In genomic region chr2:37802899-37803379, GRCh38 we compare ENCODE assay signal across 11 cellular contexts.
DNase-seq lines count a peak whose midpoint lies in the region; ATAC-seq, FAIRE-seq and TF ChIP-seq lines count a peak whose summit lies in the region.
"Had no signal": no experiment of that assay in that cellular context is flagged by ENCODE, and none has a peak within 500 bp of the region (broad histone marks: within the 10 kb centered on the region; RNA-seq: fewer than 3 reads in every experiment).

No MANE protein-coding gene starts in this region.

- H3K4me3 ChIP-seq in LNCaP clone FGC (ENCODE audit: low read depth, low read length): no peak overlapping the region
- no peak overlapping the region for H3K4me3 ChIP-seq in bronchial epithelial cell (ENCODE audit: low read depth, low read length)
- H3K4me3 ChIP-seq in mucosa of descending colon: no peak overlapping the region
- H3K4me3 ChIP-seq: adrenal gland, Peyer's patch had no signal

- H3K9me3 Mint-ChIP-seq in activated T-cell treated with anti-CD3 and anti-CD28 coated beads, Interleukin-2, amount 50 U/mL, for 24 hours: peaks cover 3% of the 10 kb centered on the region
- peaks cover 27% of the 10 kb centered on the region for H3K9me3 Mint-ChIP-seq in nephron progenitor cell

- no peaks in the 10 kb centered on the region for H3K9me3 ChIP-seq in mucosa of descending colon
- H3K9me3 ChIP-seq: adrenal gland, Peyer's patch had no signal

- peaks cover 2% of the 10 kb centered on the region for H3K4me1 ChIP-seq in mucosa of descending colon (ENCODE audit: low read depth)
- H3K4me1 ChIP-seq: adrenal gland had no signal

- H3K36me3 ChIP-seq in bronchial epithelial cell (ENCODE audit: control insufficient read depth, insufficient read depth, low read length) (no peaks in the 10 kb centered on the region), mucosa of descending colon (ENCODE audit: low read depth) (no peaks in the 10 kb centered on the region)
- H3K36me3 ChIP-seq: adrenal gland, Peyer's patch had no signal

- peak; percentile 33 for DNase-seq in COLO829 (ENCODE audit: low spot score)
- DNase-seq in LNCaP clone FGC (ENCODE audit: low read depth): peak; percentile 67
- DNase-seq in bronchial epithelial cell (ENCODE audit: low read depth): peak; percentile 94
- DNase-seq in mucosa of descending colon: no peak
- DNase-seq in activated effector memory CD4-positive, alpha-beta T cell treated with Interleukin-2 at 50 U/mL for 16 hours: no peak
- no peak for DNase-seq in stimulated activated CD4-positive, alpha-beta T cell treated with anti-CD3 and anti-CD28 coated beads, Interleukin-2, amount 100 ng/mL, for 24 hours
- no peak for DNase-seq in activated T-cell treated with anti-CD3 and anti-CD28 coated beads, Interleukin-2, amount 50 U/mL, for 24 hours
- DNase-seq in nephron progenitor cell: no peak
- DNase-seq: activated CD4-positive, alpha-beta T cell treated with anti-CD3 and anti-CD28 coated beads, Interleukin-2, amount 50 U/mL, for 4 hours; adrenal gland; Peyer's patch had no signal

- H3K27me3 ChIP-seq in bronchial epithelial cell (ENCODE audit: control insufficient read depth, insufficient read depth, low read length): no peaks in the 10 kb centered on the region
- H3K27me3 ChIP-seq: adrenal gland, Peyer's patch had no signal

- ATAC-seq in mucosa of descending colon: peak; percentile 89

- no peaks in the 10 kb centered on the region for H3K4me1 Mint-ChIP-seq in activated T-cell treated with anti-CD3 and anti-CD28 coated beads, Interleukin-2, amount 50 U/mL, for 24 hours (ENCODE audit: low read depth)
- H3K4me1 Mint-ChIP-seq in nephron progenitor cell: no peaks in the 10 kb centered on the region

- TF ChIP-seq CTCF in LNCaP clone FGC (IDR thresholded peaks at IDR 0.05; ENCODE audit: control insufficient read depth, extremely low read depth, insufficient read depth): no peak
- TF ChIP-seq CTCF in bronchial epithelial cell (IDR thresholded peaks at IDR 0.05; ENCODE audit: insufficient read depth, low read length, severe bottlenecking): no peak
- TF ChIP-seq CTCF in mucosa of descending colon (IDR thresholded peaks at IDR 0.05): no peak
- no peak for TF ChIP-seq CTCF in nephron progenitor cell (IDR thresholded peaks at IDR 0.05)

- no peaks in the 10 kb centered on the region for H3K36me3 Mint-ChIP-seq in activated T-cell treated with anti-CD3 and anti-CD28 coated beads, Interleukin-2, amount 50 U/mL, for 24 hours (ENCODE audit: low read depth)
- no peaks in the 10 kb centered on the region for H3K36me3 Mint-ChIP-seq in nephron progenitor cell (ENCODE audit: low read depth)

- no peak overlapping the region for H3K4me3 Mint-ChIP-seq in activated T-cell treated with anti-CD3 and anti-CD28 coated beads, Interleukin-2, amount 50 U/mL, for 24 hours
- no peak overlapping the region for H3K4me3 Mint-ChIP-seq in nephron progenitor cell

- no peak for FAIRE-seq in bronchial epithelial cell (lab: Jason Lieb, UNC)

- no peaks in the 10 kb centered on the region for H3K27me3 Mint-ChIP-seq in activated T-cell treated with anti-CD3 and anti-CD28 coated beads, Interleukin-2, amount 50 U/mL, for 24 hours
- H3K27me3 Mint-ChIP-seq in nephron progenitor cell (ENCODE audit: low read depth, poor library complexity): peaks cover 5% of the 10 kb centered on the region

- H3K27ac Mint-ChIP-seq in activated T-cell treated with anti-CD3 and anti-CD28 coated beads, Interleukin-2, amount 50 U/mL, for 24 hours: no peak overlapping the region
- H3K27ac Mint-ChIP-seq in nephron progenitor cell: no peak overlapping the region

- intact Hi-C loops in mucosa of descending colon (cut with DNase I, micrococcal nuclease): no loop called here

Comparison
In these comparisons a context has a peak if more than half of its experiments do, and no peak if none do; other contexts are left out.
1. DNase-seq: peak in COLO829 (single experiment), LNCaP clone FGC (single experiment) and bronchial epithelial cell (single experiment); none in mucosa of descending colon (0 of 3), activated effector memory CD4-positive, alpha-beta T cell treated with Interleukin-2 at 50 U/mL for 16 hours (single experiment), stimulated activated CD4-positive, alpha-beta T cell treated with anti-CD3 and anti-CD28 coated beads, Interleukin-2, amount 100 ng/mL, for 24 hours (0 of 2), activated T-cell treated with anti-CD3 and anti-CD28 coated beads, Interleukin-2, amount 50 U/mL, for 24 hours (single experiment) and nephron progenitor cell (single experiment).